In the genomic region with DNA sequence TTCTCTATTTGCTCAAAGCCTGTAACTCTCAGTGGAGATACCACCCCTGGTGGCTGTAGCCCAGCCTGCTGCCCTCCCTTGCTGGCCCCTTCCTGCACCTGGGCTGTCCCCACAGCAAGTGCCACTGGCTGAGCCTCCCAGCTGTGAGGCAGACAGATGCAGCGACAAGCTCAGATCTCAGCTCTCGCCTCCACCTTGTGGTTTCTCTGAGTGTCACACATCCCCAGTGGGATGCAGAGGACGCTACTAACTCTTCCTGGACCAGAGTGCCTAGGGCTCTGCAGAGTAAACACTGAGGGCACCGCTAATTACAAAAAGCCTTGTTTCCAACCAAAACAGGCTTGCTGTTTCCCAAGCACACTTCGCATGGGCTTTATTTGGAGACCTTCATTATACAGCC, we compare ENCODE assay signal across 8 cellular contexts. TPM values are rescaled to one million over a fixed set of nuclear protein-coding genes. Genes with fewer than 3 reads are reported as not detected.
DNase-seq lines count a peak whose midpoint lies in the region; ATAC-seq and TF ChIP-seq lines count a peak whose summit lies in the region.

No MANE protein-coding gene starts in this region.

- H3K79me2 ChIP-seq in H9 (ENCODE audit: insufficient read depth, low read length) (no peaks in the 10 kb centered on the region), SK-N-SH (ENCODE audit: insufficient read depth) (no peaks in the 10 kb centered on the region), GM23248 (ENCODE audit: insufficient read depth) (no peaks in the 10 kb centered on the region)

- H3F3A ChIP-seq in SK-N-SH (replicated peaks; ENCODE audit: insufficient read depth), result no peaks in the 10 kb centered on the region
- no peaks in the 10 kb centered on the region for H3F3A ChIP-seq in GM23248 (ENCODE audit: insufficient read depth)

- H4K91ac ChIP-seq in H9 (ENCODE audit: insufficient read length, low read depth, low read length), result no peak overlapping the region

- H2AFZ ChIP-seq in H9 (ENCODE audit: low read length), result no peak overlapping the region
- H2AFZ ChIP-seq in SK-N-SH (ENCODE audit: low read depth), result no peak overlapping the region
- H2AFZ ChIP-seq in GM23248, result no peak overlapping the region

- no peak overlapping the region for H4K5ac ChIP-seq in H9 (ENCODE audit: insufficient read length, low read depth, low read length)

- H3K4me1 Mint-ChIP-seq in CD4-positive, CD25-positive, alpha-beta regulatory T cell, result peaks cover 0 to 4% (median 1%) of the 10 kb centered on the region in 4 donors
- peaks cover 9 to 11% of the 10 kb centered on the region in 2 experiments for H3K4me1 Mint-ChIP-seq in H9

- H3K27me3 ChIP-seq in CD4-positive, CD25-positive, alpha-beta regulatory T cell (ENCODE audit: control insufficient read depth, insufficient read depth, low read length), result no peaks in the 10 kb centered on the region
- H3K27me3 ChIP-seq in H9 (ENCODE audit: insufficient read depth, low read length), result no peaks in the 10 kb centered on the region
- no peaks in the 10 kb centered on the region for H3K27me3 ChIP-seq in SK-N-SH (ENCODE audit: insufficient read depth)
- peaks cover under 1% of the 10 kb centered on the region for H3K27me3 ChIP-seq in foreskin keratinocyte
- H3K27me3 ChIP-seq in GM23248 (replicated peaks; ENCODE audit: insufficient read depth), result no peaks in the 10 kb centered on the region

- H3K56ac ChIP-seq in H9 (ENCODE audit: insufficient read length, low read depth, low read length), result no peak overlapping the region

- ATAC-seq in CD4-positive, CD25-positive, alpha-beta regulatory T cell (ENCODE audit: low read depth in 2 of 2), result peak; percentile 50 to 69
- peak; percentile 34 for ATAC-seq in foreskin keratinocyte

- peak; percentile 54 for TF ChIP-seq RAD21 in SK-N-SH (IDR thresholded peaks at IDR 0.05; ENCODE audit: low read length)

- H2AK5ac ChIP-seq in H9 (ENCODE audit: insufficient read length, low read length), result no peak overlapping the region

- no peak overlapping the region for H3K14ac ChIP-seq in H9 (ENCODE audit: insufficient read depth, low read length)

- H3K36me3 Mint-ChIP-seq in CD4-positive, CD25-positive, alpha-beta regulatory T cell, result no peaks in the 10 kb centered on the region
- peaks cover 0 to 7% (median 4%) of the 10 kb centered on the region in 3 experiments; a peak in 5 of 7 replicates for H3K36me3 Mint-ChIP-seq in H9 (ENCODE audit: insufficient read depth in 1 of 3, low read depth in 3 of 3)

- H3K4me3 Mint-ChIP-seq in CD4-positive, CD25-positive, alpha-beta regulatory T cell, result no peak overlapping the region
- H3K4me3 Mint-ChIP-seq in H9, result 0 out of 5 replicates have a peak overlapping the region, but pooled peaks of 1 of the 2 experiments have one; percentile 22

- H3K9ac ChIP-seq in H9 (ENCODE audit: extremely low read depth, insufficient read length, low read length) (no peak overlapping the region), SK-N-SH (no peak overlapping the region), GM23248 (no peak overlapping the region)

- H3K4me3 ChIP-seq in CD4-positive, CD25-positive, alpha-beta regulatory T cell (ENCODE audit: low read depth, low read length), result no peak overlapping the region
- H3K4me3 ChIP-seq in SK-N-SH (ENCODE audit: low read depth in 2 of 2, low read length in 1 of 2), result no peak overlapping the region
- H3K4me3 ChIP-seq in GM23248, result no peak overlapping the region
- H3K4me3 ChIP-seq in coronary artery, result no peak overlapping the region

- H3K27ac Mint-ChIP-seq in CD4-positive, CD25-positive, alpha-beta regulatory T cell, result no peak overlapping the region
- no peak overlapping the region for H3K27ac Mint-ChIP-seq in H9

- DNase-seq in CD4-positive, CD25-positive, alpha-beta regulatory T cell, result peak in 1 of 3 donors; percentile 62
- DNase-seq in H9, result peak; percentile 89
- DNase-seq in SK-N-SH, result peak; percentile 57
- DNase-seq in foreskin keratinocyte, result no peak
- no peak for DNase-seq in GM23248
- no peak for DNase-seq in coronary artery (ENCODE audit: low spot score)
- DNase-seq in NCI-H128 (lab: John Stamatoyannopoulos, UW; ENCODE audit: unreplicated experiment), result no peak
- DNase-seq in T-helper 9 cell, result no peak

- no peaks in the 10 kb centered on the region for H3K23me2 ChIP-seq in H9 (ENCODE audit: insufficient read length, low read depth, low read length, poor library complexity, severe bottlenecking)

- no peak overlapping the region for H2BK15ac ChIP-seq in H9 (ENCODE audit: low read depth, low read length)

- no peaks in the 10 kb centered on the region for H3K27me3 Mint-ChIP-seq in CD4-positive, CD25-positive, alpha-beta regulatory T cell
- H3K27me3 Mint-ChIP-seq in H9 (ENCODE audit: low read depth), result no peaks in the 10 kb centered on the region; the same call in none of the 2 replicates

- no peak overlapping the region for H3K4ac ChIP-seq in H9 (ENCODE audit: low read depth, low read length)

- H3K9me3 Mint-ChIP-seq in CD4-positive, CD25-positive, alpha-beta regulatory T cell, result no peaks in the 10 kb centered on the region
- H3K9me3 Mint-ChIP-seq in H9, result no peaks in the 10 kb centered on the region

- no peaks in the 10 kb centered on the region for H3K9me3 ChIP-seq in CD4-positive, CD25-positive, alpha-beta regulatory T cell (ENCODE audit: control insufficient read depth in 2 of 2, low read length in 2 of 2)
- no peaks in the 10 kb centered on the region for H3K9me3 ChIP-seq in H9 (ENCODE audit: control insufficient read depth, low read depth, low read length)
- no peaks in the 10 kb centered on the region for H3K9me3 ChIP-seq in SK-N-SH
- H3K9me3 ChIP-seq in GM23248 (ENCODE audit: low read depth), result no peaks in the 10 kb centered on the region

- in situ Hi-C loops in GM23248 (cut with MboI), result no loop called here

- H2BK5ac ChIP-seq in H9 (ENCODE audit: insufficient read length, low read length), result no peak overlapping the region

- no peak overlapping the region for H4K8ac ChIP-seq in H9 (replicated peaks; ENCODE audit: insufficient read length, low read depth, low read length)

- H3K23ac ChIP-seq in H9 (ENCODE audit: insufficient read length, low read depth, low read length), result no peak overlapping the region

- H3K79me1 ChIP-seq in H9 (ENCODE audit: insufficient read depth, low read depth, low read length, poor library complexity, severe bottlenecking), result no peaks in the 10 kb centered on the region

- peak; percentile 70 for TF ChIP-seq CTCF in H9 (conservative IDR thresholded peaks at IDR 0.05)
- no peak; the same call in 1 of the 2 replicates for TF ChIP-seq CTCF in SK-N-SH (IDR thresholded peaks at IDR 0.05)
- TF ChIP-seq CTCF in foreskin keratinocyte (conservative IDR thresholded peaks at IDR 0.05), result peak; percentile 49
- no peak for TF ChIP-seq CTCF in coronary artery (IDR thresholded peaks at IDR 0.05)

- no peak overlapping the region for H3T11ph ChIP-seq in H9 (ENCODE audit: low read length)

- no CpG with 5 or more reads among the region's 5 CpGs for WGBS in H9 (ENCODE audit: extremely low coverage, insufficient read length, low lambda C conversion rate)
- 87% methylated on average over 5 of the region's 5 CpGs for WGBS in SK-N-SH (ENCODE audit: low lambda C conversion rate)
- WGBS in GM23248 (ENCODE audit: low coverage in 1 of 2, low lambda C conversion rate in 2 of 2, missing lambda C conversion rate in 2 of 2), 2 experiments, result 78 to 85% methylated on average over 5 of the region's 5 CpGs

- CTCF ChIA-PET in SK-N-SH (lab: Yijun Ruan, JAX), result interaction anchor here (2.3 to 3.0 kb wide), 2 partner anchors 13 to 212 kb away, joined by 9 to 11 read pairs; no protein-coding TSS in a partner anchor

- H3K9me2 ChIP-seq in SK-N-SH (no peaks in the 10 kb centered on the region), GM23248 (ENCODE audit: insufficient read depth) (no peaks in the 10 kb centered on the region)

- H2BK12ac ChIP-seq in H9 (ENCODE audit: insufficient read length, low read depth, low read length), result no peak overlapping the region

- POLR2A ChIA-PET in SK-N-SH (lab: Yijun Ruan, JAX), result interaction anchor here (1.6 kb wide), 1 partner anchor 9 kb away, joined by 6 read pairs; no protein-coding TSS in a partner anchor

- no peak overlapping the region for H3K4me2 ChIP-seq in H9 (ENCODE audit: insufficient read depth, insufficient read length, low read length)
- H3K4me2 ChIP-seq in SK-N-SH, result no peak overlapping the region
- H3K4me2 ChIP-seq in GM23248 (ENCODE audit: unreplicated experiment), result no peak overlapping the region

- H3K18ac ChIP-seq in H9 (ENCODE audit: insufficient read length, low read depth, low read length), result no peak overlapping the region

- no peak overlapping the region for H3K27ac ChIP-seq in CD4-positive, CD25-positive, alpha-beta regulatory T cell (ENCODE audit: insufficient read depth, low read length, poor library complexity, severe bottlenecking)
- H3K27ac ChIP-seq in H9 (ENCODE audit: insufficient read length, low read depth, low read length) (no peak overlapping the region), SK-N-SH (ENCODE audit: low read depth in 2 of 2, low read length in 1 of 2) (no peak overlapping the region), foreskin keratinocyte (no peak overlapping the region), GM23248 (no peak overlapping the region), coronary artery (no peak overlapping the region)

- no peak for TF ChIP-seq EP300 in SK-N-SH (IDR thresholded peaks at IDR 0.05; ENCODE audit: borderline replicate concordance in 1 of 2, low read depth in 1 of 2, low read length in 1 of 2)

- no peak overlapping the region for H2BK20ac ChIP-seq in H9 (ENCODE audit: low read depth, low read length, poor library complexity, severe bottlenecking)

- H3K36me3 ChIP-seq in CD4-positive, CD25-positive, alpha-beta regulatory T cell (ENCODE audit: control insufficient read depth, insufficient read depth, low read length), result no peaks in the 10 kb centered on the region
- H3K36me3 ChIP-seq in SK-N-SH (replicated peaks in 1 of 2; ENCODE audit: control insufficient read depth in 1 of 2, insufficient read depth in 2 of 2, low read length in 1 of 2), result no peaks in the 10 kb centered on the region
- no peaks in the 10 kb centered on the region for H3K36me3 ChIP-seq in GM23248 (ENCODE audit: low read depth)

- H4K20me1 ChIP-seq in H9 (ENCODE audit: control insufficient read depth, insufficient read depth, insufficient read length), result no peaks in the 10 kb centered on the region
- no peaks in the 10 kb centered on the region for H4K20me1 ChIP-seq in SK-N-SH (ENCODE audit: insufficient read depth)
- no peaks in the 10 kb centered on the region for H4K20me1 ChIP-seq in GM23248 (ENCODE audit: insufficient read depth)

- no peak overlapping the region for H2BK120ac ChIP-seq in H9 (ENCODE audit: low read depth, low read length, poor library complexity, severe bottlenecking)

- no peaks in the 10 kb centered on the region for H3K4me1 ChIP-seq in CD4-positive, CD25-positive, alpha-beta regulatory T cell (ENCODE audit: control insufficient read depth, insufficient read depth, low read length, poor library complexity, severe bottlenecking)
- H3K4me1 ChIP-seq in H9 (ENCODE audit: insufficient read depth, low read length) (no peaks in the 10 kb centered on the region), SK-N-SH (ENCODE audit: control insufficient read depth in 1 of 2, insufficient read depth in 2 of 2, low read depth in 1 of 2, low read length in 1 of 2) (no peaks in the 10 kb centered on the region; a peak in 1 of 4 replicates), foreskin keratinocyte (no peaks in the 10 kb centered on the region), GM23248 (ENCODE audit: insufficient read depth) (no peaks in the 10 kb centered on the region)

RNA-seq across cellular contexts. Expression of gene YPEL1, which starts 8.9 kb away (rescaled TPM):
- total RNA-seq in CD4-positive, CD25-positive, alpha-beta regulatory T cell, result 8.9 TPM
- polyA plus RNA-seq in CD4-positive, CD25-positive, alpha-beta regulatory T cell, result 10 to 100 TPM in 2 of 4 donors, 1 to 10 TPM in 2; 5.4 to 20.1 (median 11.3) TPM
- total RNA-seq in H9 (2021) (5.4 and 8.1 TPM in 2 replicates), foreskin keratinocyte (0.14 TPM in 1 of 2 replicates, not detected in the other)
- polyA plus RNA-seq in SK-N-SH (2012; rRNA removed) (2.4 and 2.7 TPM in 2 replicates), foreskin keratinocyte (0.03 TPM in 1 of 2 replicates, not detected in the other), GM23248 (2016; fragmentation: Nextera tagmentation; extraction: Ambion mirVana) (0.47 and 1.1 TPM in 2 replicates)
- 1.9 and 2.8 TPM in 2 replicates for polyA plus RNA-seq in SK-N-SH (2012; cell fraction: cytosol; rRNA removed)
- 4.6 and 5.4 TPM in 2 replicates for polyA plus RNA-seq in SK-N-SH (2012; cell fraction: nucleus; rRNA removed)
- total RNA-seq in GM23248 (2014; rRNA removed; shearing (Covaris generic)), result 0.22 and 0.63 TPM in 2 replicates

Comparison
In these comparisons a context has a peak if more than half of its experiments do, and no peak if none do; other contexts are left out.
1. DNase-seq: peak in H9 (single experiment) and SK-N-SH (single experiment); none in foreskin keratinocyte (0 of 2), GM23248 (single experiment), coronary artery (single experiment), NCI-H128 (single experiment) and T-helper 9 cell (single experiment).
2. CTCF ChIP-seq: peak in H9 (single experiment) and foreskin keratinocyte (single experiment); none in SK-N-SH (single experiment) and coronary artery (single experiment).